In the genomic region with DNA sequence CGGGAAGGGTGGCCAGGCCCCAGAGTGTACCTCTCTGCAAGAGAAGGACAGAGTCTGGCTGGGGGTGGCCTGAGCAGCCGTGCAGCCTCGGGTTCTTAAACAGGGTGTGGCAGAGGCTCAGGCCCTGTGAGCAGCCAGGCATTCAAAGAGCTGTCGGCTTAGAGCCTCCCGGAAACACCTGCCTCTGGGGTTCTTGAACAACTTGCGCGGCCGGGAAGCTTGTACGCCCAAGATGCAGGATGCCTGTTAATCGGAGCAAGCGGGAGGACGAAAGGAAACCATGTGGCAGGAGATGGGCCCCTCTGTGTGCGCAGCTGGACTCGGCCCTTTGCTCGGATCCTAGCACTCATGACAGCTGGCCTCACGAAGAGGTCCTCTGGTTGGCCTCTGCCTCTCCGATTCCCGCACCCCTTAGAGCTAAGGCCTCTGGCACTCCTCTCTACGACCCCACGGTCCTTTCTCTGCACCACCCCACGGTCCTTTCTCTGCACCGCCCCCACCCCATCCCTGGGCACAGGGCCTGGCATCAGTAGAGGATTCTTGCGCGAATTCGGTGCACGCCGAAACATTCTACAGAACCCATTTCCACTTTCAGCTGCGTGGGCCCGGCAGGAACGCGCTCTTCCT, we compare ENCODE assay signal across 10 cellular contexts. TPM values are rescaled to one million over a fixed set of nuclear protein-coding genes. Genes with fewer than 3 reads are reported as not detected.
A peak's percentile ranks its signal among the peaks of the same experiment; 100 is the strongest.
DNase-seq lines count a peak whose midpoint lies in the region; ATAC-seq, FAIRE-seq and TF ChIP-seq lines count a peak whose summit lies in the region.
"Had no signal": no experiment of that assay in that cellular context is flagged by ENCODE, and none has a peak within 500 bp of the region (broad histone marks: within the 10 kb centered on the region; RNA-seq: fewer than 3 reads in every experiment).

No MANE protein-coding gene starts in this region.

- SMC1A ChIA-PET in GM12878 (lab: Charles Lee; ENCODE audit: uncharacterized antibody, unreplicated experiment) = interaction anchor here (0.8 to 1.1 kb wide), 3 partner anchors 73 to 795 kb away, joined by 3 read pairs; no protein-coding TSS in a partner anchor

- no peak overlapping the region for H3K27ac Mint-ChIP-seq in natural killer cell
- H3K27ac Mint-ChIP-seq: activated CD4-positive, alpha-beta T cell treated with anti-CD3 and anti-CD28 coated beads, Interleukin-2, amount 10 ng/mL, durations not matched to agents 7 days and 5 days had no signal

- H3K9ac ChIP-seq in Loucy (ENCODE audit: low read depth, low read length, poor library complexity, severe bottlenecking) (peak overlapping the region; percentile 74), GM12878 (ENCODE audit: control insufficient read depth, insufficient read depth, low read length) (no peak overlapping the region)

- no peak for TF ChIP-seq EP300 in GM12878 (IDR thresholded peaks at IDR 0.05; ENCODE audit: borderline replicate concordance in 1 of 2, control insufficient read depth in 1 of 2, low read depth in 2 of 2, low read length in 2 of 2)

- 23% methylated on average over 29 of the region's 31 CpGs for WGBS in GM12878 (ENCODE audit: insufficient coverage, insufficient replicate concordance, low lambda C conversion rate, missing lambda C conversion rate)

- no peaks in the 10 kb centered on the region for H3K27me3 ChIP-seq in Loucy (ENCODE audit: insufficient read depth, low read length, poor library complexity, severe bottlenecking)
- peaks cover 0 to 2% of the 10 kb centered on the region in 2 experiments; a peak in 2 of 4 replicates for H3K27me3 ChIP-seq in GM12878 (replicated peaks in 1 of 2; ENCODE audit: control insufficient read depth in 2 of 2, insufficient read depth in 2 of 2, low read length in 1 of 2)

- ATAC-seq in GM12878 = peak; percentile 58
- peak in 2 of 3 donors; percentile 8 to 29 for ATAC-seq in natural killer cell
- no peak for ATAC-seq in GM18870 (IDR thresholded peaks at IDR 0.05; ENCODE audit: unreplicated experiment)

- DNase-seq in GF-D8 (lab: John Stamatoyannopoulos, UW) (peak; percentile 54), GM12878 (ENCODE audit: low read depth, low spot score) (no peak), natural killer cell (no peak), GM19239 (ENCODE audit: insufficient read length, low spot score) (no peak), ureter (ENCODE audit: low spot score) (no peak), inferior parietal cortex (ENCODE audit: extremely low spot score) (no peak)
- DNase-seq: cortex of kidney had no signal

- TF ChIP-seq RAD21 in GM12878 (IDR thresholded peaks at IDR 0.05; ENCODE audit: insufficient read depth, low read depth, low read length) = no peak

- H3K27ac ChIP-seq in GM12878 (ENCODE audit: control insufficient read depth, insufficient read depth) = no peak overlapping the region

- H3K4me1 ChIP-seq in Loucy (ENCODE audit: insufficient read depth, low read length, poor library complexity, severe bottlenecking) = peaks cover 59% of the 10 kb centered on the region
- H3K4me1 ChIP-seq in GM12878 (ENCODE audit: control insufficient read depth, insufficient read depth, low read length) = 0 out of 2 replicates have a peak, but pooled peaks cover 3% of the 10 kb centered on the region

- in situ Hi-C loops in GM12878 (cut with MboI) = loop anchor here (5.0 kb wide), 1 partner anchor 778 kb away; no protein-coding TSS in a partner anchor

- TF ChIP-seq CTCF in Loucy (conservative IDR thresholded peaks at IDR 0.05; ENCODE audit: low read length) = no peak
- no peak for TF ChIP-seq CTCF in GM12878 (IDR thresholded peaks at IDR 0.05 in 2 of 3, conservative IDR thresholded peaks at IDR 0.05 in 1 of 3; ENCODE audit: control insufficient read depth in 2 of 3, extremely low read depth in 1 of 3, insufficient read depth in 1 of 3, low read depth in 3 of 3, low read length in 3 of 3)
- TF ChIP-seq CTCF in natural killer cell (IDR thresholded peaks at IDR 0.05) = no peak

- no peaks in the 10 kb centered on the region for H3F3A ChIP-seq in Loucy (ENCODE audit: low read depth)

- H3K9me2 ChIP-seq in Loucy (replicated peaks; ENCODE audit: low read depth, low read length) = no peaks in the 10 kb centered on the region

- no TSS peak for BruUV-seq in GM12878 (replicated peaks; lab: Mats Ljungman, UMichigan)

- peaks cover 7% of the 10 kb centered on the region in 2 donors for H3K4me1 Mint-ChIP-seq in natural killer cell

- CTCF ChIA-PET in GM12878 (lab: Yijun Ruan, JAX) = interaction anchor here (1.0 to 4.4 kb wide), 7 partner anchors 11 to 869 kb away, joined by 3 to 28 read pairs (median 11); no protein-coding TSS in a partner anchor

- no peaks in the 10 kb centered on the region for H3K9me3 Mint-ChIP-seq in natural killer cell

- H3K36me3 Mint-ChIP-seq in natural killer cell = peaks cover 7% of the 10 kb centered on the region

- H3K4me3 ChIP-seq in Loucy (ENCODE audit: low read length, poor library complexity, severe bottlenecking) (peak overlapping the region; percentile 74), GM12878 (no peak overlapping the region)

- H3K9me3 ChIP-seq in Loucy (ENCODE audit: insufficient read depth, low read depth, low read length) = no peaks in the 10 kb centered on the region
- no peaks in the 10 kb centered on the region for H3K9me3 ChIP-seq in GM12878 (replicated peaks; ENCODE audit: control insufficient read depth, insufficient read depth, low read length)

- POLR2A ChIA-PET in GM12878 (lab: Charles Lee) = interaction anchor here (0.6 kb wide), 1 partner anchor 304 kb away, joined by 3 read pairs; no protein-coding TSS in a partner anchor

- H3K36me3 ChIP-seq in Loucy (ENCODE audit: insufficient read depth, low read length) = no peaks in the 10 kb centered on the region
- H3K36me3 ChIP-seq in GM12878 (ENCODE audit: control insufficient read depth in 2 of 2, insufficient read depth in 2 of 2, low read length in 1 of 2) = no peaks in the 10 kb centered on the region

- no peak for FAIRE-seq in GM12878 (lab: Jason Lieb, UNC)
- no peak for FAIRE-seq in GM19239 (lab: Jason Lieb, UNC)

- H3K4me2 ChIP-seq in Loucy (ENCODE audit: low read depth, low read length, poor library complexity, severe bottlenecking) (peak overlapping the region; percentile 88), GM12878 (ENCODE audit: control insufficient read depth, insufficient read depth) (0 out of 2 replicates have a peak overlapping the region, but pooled peaks have one; percentile 17)

- no peaks in the 10 kb centered on the region for H3K79me2 ChIP-seq in Loucy (ENCODE audit: insufficient read depth, low read length)
- no peaks in the 10 kb centered on the region for H3K79me2 ChIP-seq in GM12878 (ENCODE audit: control insufficient read depth, insufficient read depth, low read length)

- RAD21 ChIA-PET in GM12878 (lab: Charles Lee; ENCODE audit: unreplicated experiment) = interaction anchor here (1.2 to 2.5 kb wide), 4 partner anchors 777 to 869 kb away, joined by 3 to 19 read pairs (median 6); no protein-coding TSS in a partner anchor

- H3K27me3 Mint-ChIP-seq in natural killer cell (ENCODE audit: low read depth in 2 of 2) = peaks cover 22 to 50% of the 10 kb centered on the region in 2 donors

- TF ChIP-seq POLR2A in GM12878 (IDR thresholded peaks at IDR 0.05; ENCODE audit: low read depth, low read length) = no peak

- H2AFZ ChIP-seq in Loucy (ENCODE audit: low read length) (peak overlapping the region; percentile 61), GM12878 (ENCODE audit: control insufficient read depth, low read depth, low read length) (no peak overlapping the region)

- intact Hi-C loops in GM12878 (cut with micrococcal nuclease; ENCODE audit: unreplicated experiment) = loop anchor here (1.0 kb wide), 3 partner anchors 303 to 865 kb away; no protein-coding TSS in a partner anchor
- intact Hi-C loops in natural killer cell (cut with micrococcal nuclease) = loop anchor here (2.0 to 5.0 kb wide), 2 partner anchors 303 to 866 kb away; partner anchors contain the start of gene PLXNA1

- H4K20me1 ChIP-seq in Loucy (ENCODE audit: insufficient read depth, low read length, poor library complexity, severe bottlenecking) = no peaks in the 10 kb centered on the region
- H4K20me1 ChIP-seq in GM12878 (ENCODE audit: control insufficient read depth, insufficient read depth) = no peaks in the 10 kb centered on the region

- H3K4me3 Mint-ChIP-seq in natural killer cell = no peak overlapping the region
- H3K4me3 Mint-ChIP-seq: activated CD4-positive, alpha-beta T cell treated with anti-CD3 and anti-CD28 coated beads, Interleukin-2, amount 10 ng/mL, durations not matched to agents 7 days and 5 days had no signal

RNA-seq across cellular contexts. Expression of gene TXNRD3, which starts 23.9 kb away (rescaled TPM):
- total RNA-seq in GM12878 (2013; cell fraction: nucleolus; rRNA removed) = not detected in 2 replicates
- total RNA-seq in GM12878 (2014; rRNA removed) = not detected in 2 replicates
- total RNA-seq in GM12878 (2014; rRNA removed; fragmentation: Illumina TruSeq; extraction: Trizol) = not detected in 2 replicates
- total RNA-seq in GM12878 (2021) = not detected in 2 replicates
- polyA plus RNA-seq in GM12878 (2011; ENCODE audit: low read depth) = not detected
- polyA plus RNA-seq in GM12878 (2011; rRNA removed) = not detected in 2 replicates
- not detected in 2 replicates for polyA plus RNA-seq in GM12878 (2011; cell fraction: cytosol; rRNA removed)
- not detected in 2 replicates for polyA plus RNA-seq in GM12878 (2011; cell fraction: nucleus; rRNA removed)
- not detected in 2 replicates for polyA plus RNA-seq in GM12878 (2012)
- not detected in 2 replicates for polyA plus RNA-seq in GM12878 (2014; fragmentation: Illumina TruSeq; extraction: Trizol)
- polyA plus RNA-seq in GM12878 (2014; fragmentation: Nextera tagmentation; extraction: Ambion mirVana) = not detected
- not detected in 2 replicates for polyA plus RNA-seq in GM12878 (2014; rRNA removed)
- polyA plus RNA-seq in GM12878 (2016; fragmentation: Nextera tagmentation; extraction: Ambion mirVana) = not detected
- not detected in 2 replicates for polyA minus RNA-seq in GM12878 (2011; rRNA and poly(A)+ RNA removed)
- not detected in 2 replicates for polyA minus RNA-seq in GM12878 (2011; cell fraction: cytosol; rRNA and poly(A)+ RNA removed)
- polyA minus RNA-seq in GM12878 (2011; cell fraction: nucleus; rRNA and poly(A)+ RNA removed) = not detected in 2 replicates
- 1 to 10 TPM in 1 of 3 donors, under 1 TPM in 2; 0.77 to 1.1 (median 0.80) TPM for total RNA-seq in natural killer cell
- total RNA-seq in ureter = 12.3 TPM

RNA-seq across cellular contexts. Expression of gene CHCHD6, which starts 25.2 kb away (rescaled TPM):
- total RNA-seq in GM12878 (2013; cell fraction: nucleolus; rRNA removed) = 19.8 and 22.0 TPM in 2 replicates
- 13.3 TPM in 2 replicates for total RNA-seq in GM12878 (2014; rRNA removed)
- 5.9 and 6.8 TPM in 2 replicates for total RNA-seq in GM12878 (2014; rRNA removed; fragmentation: Illumina TruSeq; extraction: Trizol)
- total RNA-seq in GM12878 (2021) = 11.9 and 12.6 TPM in 2 replicates
- 4.1 TPM for polyA plus RNA-seq in GM12878 (2011; ENCODE audit: low read depth)
- 7.2 and 11.9 TPM in 2 replicates for polyA plus RNA-seq in GM12878 (2011; rRNA removed)
- 13.6 and 19.4 TPM in 2 replicates for polyA plus RNA-seq in GM12878 (2011; cell fraction: cytosol; rRNA removed)
- 10.1 and 11.7 TPM in 2 replicates for polyA plus RNA-seq in GM12878 (2011; cell fraction: nucleus; rRNA removed)
- 6.6 and 8.1 TPM in 2 replicates for polyA plus RNA-seq in GM12878 (2012)
- 2.9 and 5.6 TPM in 2 replicates for polyA plus RNA-seq in GM12878 (2014; fragmentation: Illumina TruSeq; extraction: Trizol)
- polyA plus RNA-seq in GM12878 (2014; fragmentation: Nextera tagmentation; extraction: Ambion mirVana) = 1 to 10 TPM; 2.7 to 3.8 TPM
- 14.3 and 16.5 TPM in 2 replicates for polyA plus RNA-seq in GM12878 (2014; rRNA removed)
- polyA plus RNA-seq in GM12878 (2016; fragmentation: Nextera tagmentation; extraction: Ambion mirVana) = 10 to 100 TPM; 13.1 to 16.7 TPM
- polyA minus RNA-seq in GM12878 (2011; rRNA and poly(A)+ RNA removed) = 3.1 and 3.5 TPM in 2 replicates
- 2.5 and 4.4 TPM in 2 replicates for polyA minus RNA-seq in GM12878 (2011; cell fraction: cytosol; rRNA and poly(A)+ RNA removed)
- 5.7 and 6.9 TPM in 2 replicates for polyA minus RNA-seq in GM12878 (2011; cell fraction: nucleus; rRNA and poly(A)+ RNA removed)
- 1 to 10 TPM; 5.3 to 9.9 (median 8.3) TPM for total RNA-seq in natural killer cell
- total RNA-seq in ureter = 15.9 TPM
